22 cellular contexts compared by ENCODE assay signal in genomic region chr4:181308476-181309170, GRCh38.
DNase-seq lines count a peak whose midpoint lies in the region; ATAC-seq lines count a peak whose summit lies in the region.
"Had no signal": no experiment of that assay in that cellular context is flagged by ENCODE, and none has a peak within 500 bp of the region (broad histone marks: within the 10 kb centered on the region; RNA-seq: fewer than 3 reads in every experiment).

No MANE protein-coding gene starts in this region.

- no peak for ATAC-seq in GM21723 (IDR thresholded peaks at IDR 0.05; ENCODE audit: unreplicated experiment)
- no peak for ATAC-seq in sciatic nerve
- no peak for ATAC-seq in HG03432 (IDR thresholded peaks at IDR 0.05; ENCODE audit: unreplicated experiment)
- ATAC-seq: A549; effector memory CD8-positive, alpha-beta T cell; right cardiac atrium; stimulated activated naive B cell treated with anti-CD40 and anti-IgM and Interleukin-4, amounts not matched to agents 10 μg/mL and 1 μg/mL and 100 μg/mL, for 72 hours had no signal

- intact Hi-C loops in sciatic nerve (cut with DNase I), result no loop called here

- DNase-seq in COLO668 (lab: John Stamatoyannopoulos, UW; ENCODE audit: unreplicated experiment) (peak; percentile 12), NCI-H1092 treated with DMSO at 0.1 percent for 48 hours (lab: John Stamatoyannopoulos, UW) (peak; percentile 85), NCI-H510A (lab: John Stamatoyannopoulos, UW) (peak; percentile 1), astrocyte of the hippocampus (ENCODE audit: low read depth, low spot score) (peak; percentile 17), sciatic nerve (ENCODE audit: low spot score) (no peak), ecto neural progenitor cell (ENCODE audit: low spot score) (no peak)
- DNase-seq: activated CD4-positive, alpha-beta T cell treated with anti-CD3 and anti-CD28 coated beads, Interleukin-2, amount 10 ng/mL, durations not matched to agents 24 days and 14 days; activated CD8-positive, alpha-beta memory T cell treated with anti-CD3 and anti-CD28 coated beads, Interleukin-2, amount 50 U/mL, for 4 hours; activated gamma-delta T cell treated with Interleukin-2 at 50 U/mL for 16 hours; amygdala; effector memory CD8-positive, alpha-beta T cell; H7; KG1; NCI-H1048; NCI-H526 treated with DMSO at 0.1 percent for 48 hours; nucleus accumbens; right cardiac atrium; stimulated activated naive B cell treated with anti-CD40 and anti-IgM and Interleukin-4, amounts not matched to agents 10 μg/mL and 1 μg/mL and 100 μg/mL, for 72 hours; tibial artery had no signal

Comparison
In these comparisons a context has a peak if more than half of its experiments do, and no peak if none do; other contexts are left out.
1. DNase-seq: peak in COLO668 (single experiment), NCI-H1092 treated with DMSO at 0.1 percent for 48 hours (single experiment), NCI-H510A (single experiment) and astrocyte of the hippocampus (single experiment); none in sciatic nerve (single experiment) and ecto neural progenitor cell (single experiment).